In genomic region chr3:113274959-113275556, GRCh38 we compare ENCODE assay signal across 12 cellular contexts.
DNase-seq lines count a peak whose midpoint lies in the region; ATAC-seq, FAIRE-seq and TF ChIP-seq lines count a peak whose summit lies in the region.
"Had no signal": no experiment of that assay in that cellular context is flagged by ENCODE, and none has a peak within 500 bp of the region (broad histone marks: within the 10 kb centered on the region; RNA-seq: fewer than 3 reads in every experiment).

No MANE protein-coding gene starts in this region.

- H3K9me3 ChIP-seq in left ventricle myocardium inferior (replicated peaks) = no peaks in the 10 kb centered on the region
- H3K9me3 ChIP-seq in esophagus squamous epithelium = no peaks in the 10 kb centered on the region
- no peaks in the 10 kb centered on the region for H3K9me3 ChIP-seq in pancreas

- TF ChIP-seq CTCF in left ventricle myocardium inferior (IDR thresholded peaks at IDR 0.05; ENCODE audit: borderline replicate concordance) = no peak
- TF ChIP-seq CTCF in esophagus squamous epithelium (IDR thresholded peaks at IDR 0.05) = no peak
- no peak for TF ChIP-seq CTCF in pancreas (IDR thresholded peaks at IDR 0.05)

- WGBS in esophagus squamous epithelium, 2 donors = 57 to 67% methylated on average over 9 to 10 of the region's 10 CpGs
- WGBS in pancreas, 2 donors = 25 to 38% methylated on average over 10 of the region's 10 CpGs

- H3K36me3 ChIP-seq in left ventricle myocardium inferior (peaks cover 25% of the 10 kb centered on the region), esophagus squamous epithelium (peaks cover 10 to 82% (median 13%) of the 10 kb centered on the region in 3 donors), pancreas (no peaks in the 10 kb centered on the region)

- ATAC-seq in pancreas (peak; percentile 65 to 82 (median 75)), GM18909 (IDR thresholded peaks at IDR 0.05; ENCODE audit: poor library complexity, unreplicated experiment) (no peak), HG03565 (IDR thresholded peaks at IDR 0.05; ENCODE audit: unreplicated experiment) (no peak)

- H3K4me1 ChIP-seq in left ventricle myocardium inferior = peaks cover 13% of the 10 kb centered on the region
- H3K4me1 ChIP-seq in esophagus squamous epithelium = peaks cover 6 to 54% (median 19%) of the 10 kb centered on the region in 3 donors
- peaks cover 22 to 58% (median 40%) of the 10 kb centered on the region in 3 donors for H3K4me1 ChIP-seq in pancreas

- H3K27me3 ChIP-seq in left ventricle myocardium inferior (ENCODE audit: low read depth) (peaks cover 10% of the 10 kb centered on the region), esophagus squamous epithelium (no peaks in the 10 kb centered on the region), pancreas (no peaks in the 10 kb centered on the region)

- FAIRE-seq in pancreas (lab: Jason Lieb, UNC) = no peak

- H3K4me3 ChIP-seq in left ventricle myocardium inferior (no peak overlapping the region), esophagus squamous epithelium (no peak overlapping the region), pancreas (no peak overlapping the region)

- no peak for TF ChIP-seq POLR2A in esophagus squamous epithelium (IDR thresholded peaks at IDR 0.05)

- H3K27ac ChIP-seq in left ventricle myocardium inferior (replicated peaks) (peak overlapping the region; percentile 80), esophagus squamous epithelium (peak overlapping the region in 3 of 4 donors; percentile 22 to 86 (median 78)), pancreas (peak overlapping the region; percentile 36 to 78 (median 73))

- DNase-seq in left ventricle myocardium inferior (no peak), cardiac septum (ENCODE audit: low spot score) (no peak), esophagus squamous epithelium (lab: John Stamatoyannopoulos, UW) (no peak), pancreas (peak in 5 of 6 donors; percentile 51 to 82 (median 77)), NCI-H187 (lab: John Stamatoyannopoulos, UW) (no peak), NCI-H526 treated with DMSO at 0.1 percent for 48 hours (lab: John Stamatoyannopoulos, UW) (no peak)
- DNase-seq: activated effector memory CD4-positive, alpha-beta T cell treated with anti-CD3 and anti-CD28 coated beads, Interleukin-2, amount 50 U/mL, for 16 hours; effector memory CD4-positive, alpha-beta T cell; immature natural killer cell; NCI-H446 treated with DMSO at 0.1 percent for 48 hours had no signal

- intact Hi-C loops in left ventricle myocardium inferior (cut with micrococcal nuclease) (no loop called here), cardiac septum (cut with DNase I) (no loop called here), esophagus squamous epithelium (cut with DNase I) (no loop called here), pancreas (cut with DNase I) (loop anchor here in 1 of 3 donors (5.0 kb wide), 1 partner anchor 228 kb away; no protein-coding TSS in a partner anchor)

Comparison
In these comparisons a context has a peak if more than half of its experiments do, and no peak if none do; other contexts are left out.
1. DNase-seq: peak in pancreas (5 of 6); none in left ventricle myocardium inferior (single experiment), cardiac septum (single experiment), esophagus squamous epithelium (single experiment), NCI-H187 (0 of 2) and NCI-H526 treated with DMSO at 0.1 percent for 48 hours (single experiment).
2. ATAC-seq: peak in pancreas (4 of 4); none in GM18909 (single experiment) and HG03565 (single experiment).
3. Peak in every context shown above with its lines, with median percentiles within 50 percentile points of each other: H3K27ac ChIP-seq.